ENCODE assay signal across 1 cellular context in genomic region chr5:115396698-115397097, GRCh38.
TF ChIP-seq lines count a peak whose summit lies in the region.

No MANE protein-coding gene starts in this region.

TF ChIP-seq in SK-N-SH treated with all-trans-retinoic acid at 6 μM for 48 hours, 23 proteins besides CTCF, POLR2A, EP300 and RAD21 (continued from another document):
- no peak for TF ChIP-seq TSHZ2 (CRISPR knock-in tag; IDR thresholded peaks at IDR 0.05)
